In the genomic region with DNA sequence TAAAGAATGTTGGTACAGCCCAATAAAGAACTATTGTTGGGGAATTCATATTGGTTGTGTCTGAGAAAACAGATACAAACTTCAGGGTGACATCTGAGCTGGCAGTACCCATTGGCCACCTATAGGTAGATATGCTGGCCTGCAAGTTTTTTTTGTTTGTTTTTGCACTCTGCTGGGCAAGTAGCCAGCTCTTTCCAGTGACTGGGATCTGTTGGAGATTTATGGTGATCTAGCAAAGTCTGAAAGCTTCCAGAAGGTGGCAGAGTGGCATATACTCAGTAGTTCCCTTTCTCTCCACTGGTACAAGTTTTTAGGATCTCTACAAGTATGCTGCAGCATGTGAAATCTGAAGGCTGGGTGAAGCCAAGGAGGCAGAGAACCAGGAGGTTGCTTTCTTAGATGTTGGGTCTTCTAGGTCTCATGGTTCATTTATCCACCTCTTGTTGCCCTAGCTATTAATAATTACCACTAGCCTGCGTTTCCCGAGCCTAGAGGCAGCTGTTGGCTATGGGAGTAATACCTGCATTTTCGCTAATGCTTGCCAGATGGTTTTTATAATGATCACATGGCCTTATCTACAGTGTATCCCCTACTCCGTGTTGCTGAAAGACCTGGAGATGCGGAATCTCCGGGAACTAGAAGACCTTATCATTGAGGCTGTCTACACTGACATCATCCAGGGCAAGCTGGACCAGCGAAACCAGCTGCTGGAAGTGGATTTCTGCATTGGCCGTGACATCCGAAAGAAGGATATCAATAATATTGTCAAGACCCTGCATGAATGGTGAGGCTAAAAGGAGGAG, we compare ENCODE assay signal across 8 cellular contexts. TPM values are rescaled to one million over a fixed set of nuclear protein-coding genes. Genes with fewer than 3 reads are reported as not detected.
DNase-seq lines count a peak whose midpoint lies in the region; ATAC-seq and TF ChIP-seq lines count a peak whose summit lies in the region.

No MANE protein-coding gene starts in this region.

- peaks cover 43% of the 10 kb centered on the region for H3K36me3 Mint-ChIP-seq in brain
- H3K36me3 Mint-ChIP-seq in effector memory CD8-positive, alpha-beta T cell (ENCODE audit: insufficient read depth), result peaks cover 75% of the 10 kb centered on the region

- TF ChIP-seq POLR2A in vagina (IDR thresholded peaks at IDR 0.05), result no peak

- H3K4me3 Mint-ChIP-seq in brain, result no peak overlapping the region
- no peak overlapping the region for H3K4me3 Mint-ChIP-seq in effector memory CD8-positive, alpha-beta T cell

- intact Hi-C loops in vagina (cut with DNase I), result no loop called here

- no peaks in the 10 kb centered on the region for H3K9me3 ChIP-seq in vagina

- H3K4me3 ChIP-seq in vagina, result no peak overlapping the region

- peak overlapping the region in 2 of 5 experiments; percentile 13 to 25 for H3K27ac Mint-ChIP-seq in brain
- H3K27ac Mint-ChIP-seq in effector memory CD8-positive, alpha-beta T cell, result no peak overlapping the region

- no peaks in the 10 kb centered on the region for H3K27me3 Mint-ChIP-seq in brain
- H3K27me3 Mint-ChIP-seq in effector memory CD8-positive, alpha-beta T cell, result no peaks in the 10 kb centered on the region

- DNase-seq in Daoy (ENCODE audit: low read depth) (peak; percentile 48), NAMALWA (ENCODE audit: low spot score) (peak; percentile 35), mucosa of gallbladder (ENCODE audit: low spot score) (peak; percentile 88), vagina (ENCODE audit: extremely low spot score in 2 of 2) (no peak)
- DNase-seq in effector memory CD8-positive, alpha-beta T cell, result no peak
- DNase-seq in activated CD4-positive, alpha-beta T cell treated with anti-CD3 and anti-CD28 coated beads, Interleukin-2, amount 50 U/mL, for 4 hours, result no peak

- peaks cover 0 to 58% of the 10 kb centered on the region in 2 donors for H3K36me3 ChIP-seq in vagina

- H3K27ac ChIP-seq in vagina, result no peak overlapping the region

- no peaks in the 10 kb centered on the region for H3K9me3 Mint-ChIP-seq in brain
- H3K9me3 Mint-ChIP-seq in effector memory CD8-positive, alpha-beta T cell, result no peaks in the 10 kb centered on the region

- no peaks in the 10 kb centered on the region for H3K27me3 ChIP-seq in vagina

- no peaks in the 10 kb centered on the region for H3K4me1 Mint-ChIP-seq in brain
- H3K4me1 Mint-ChIP-seq in effector memory CD8-positive, alpha-beta T cell (ENCODE audit: low read depth in 2 of 2), result peaks cover 7 to 30% of the 10 kb centered on the region in 2 donors

- TF ChIP-seq CTCF in brain (conservative IDR thresholded peaks at IDR 0.05), result peak; percentile 32 to 63
- TF ChIP-seq CTCF in vagina (IDR thresholded peaks at IDR 0.05), result no peak

- ATAC-seq in effector memory CD8-positive, alpha-beta T cell (replicated peaks), result no peak
- no peak for ATAC-seq in HG02588 (IDR thresholded peaks at IDR 0.05; ENCODE audit: unreplicated experiment)

- H3K4me1 ChIP-seq in vagina, result no peaks in the 10 kb centered on the region

RNA-seq across cellular contexts. Expression of a gene that starts 9.5 kb away (rescaled TPM):
- 25.2 and 30.6 TPM in 2 replicates for total RNA-seq in Daoy (2014; rRNA removed; shearing (Covaris generic))
- 54.3 TPM for polyA plus RNA-seq in brain (ENCODE audit: insufficient read depth, low read depth, low replicate concordance)
- 36.9 TPM for total RNA-seq in mucosa of gallbladder
- 21.1 TPM for total RNA-seq in vagina

RNA-seq across cellular contexts. Expression of a gene that starts 14.6 kb away (rescaled TPM):
- total RNA-seq in Daoy (2014; rRNA removed; shearing (Covaris generic)), result 61.8 and 64.3 TPM in 2 replicates
- polyA plus RNA-seq in brain (ENCODE audit: insufficient read depth, low read depth, low replicate concordance), result 49.8 TPM
- total RNA-seq in mucosa of gallbladder (24.4 TPM), vagina (23.6 TPM)

Comparison
In these comparisons a context has a peak if more than half of its experiments do, and no peak if none do; other contexts are left out.
1. DNase-seq: peak in Daoy (single experiment), NAMALWA (single experiment) and mucosa of gallbladder (single experiment); none in effector memory CD8-positive, alpha-beta T cell (0 of 3), vagina (0 of 2) and activated CD4-positive, alpha-beta T cell treated with anti-CD3 and anti-CD28 coated beads, Interleukin-2, amount 50 U/mL, for 4 hours (0 of 2).
2. CTCF ChIP-seq: peak in brain (2 of 2); none in vagina (0 of 3).